In the genomic region with DNA sequence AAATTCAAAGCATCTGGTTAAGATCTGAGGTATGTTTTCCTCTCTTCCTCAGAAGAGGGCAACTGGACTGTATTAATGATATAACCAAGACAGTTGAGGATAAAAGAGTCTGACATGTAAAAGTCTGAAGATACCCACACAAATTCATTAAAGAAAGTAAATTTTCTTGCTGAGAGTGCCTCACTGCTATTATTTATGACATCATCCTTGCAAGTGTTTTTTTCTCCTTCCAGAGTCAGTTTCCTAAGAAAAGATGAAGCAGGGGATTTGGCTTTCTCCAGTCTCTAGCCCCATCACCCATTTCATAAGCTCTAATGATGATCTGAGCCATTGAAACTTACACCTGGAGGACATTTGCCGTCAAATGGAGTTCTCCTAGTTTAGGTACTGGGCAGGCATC, we compare ENCODE assay signal across 37 cellular contexts. TPM values are rescaled to one million over a fixed set of nuclear protein-coding genes. Genes with fewer than 3 reads are reported as not detected.
"Had no signal": no experiment of that assay in that cellular context is flagged by ENCODE, and none has a peak within 500 bp of the region (broad histone marks: within the 10 kb centered on the region; RNA-seq: fewer than 3 reads in every experiment).

No MANE protein-coding gene starts in this region.

- H3K9me3 ChIP-seq: adrenal gland, body of pancreas, breast epithelium had no signal

- H3K4me1 Mint-ChIP-seq: activated T-helper 17 cell treated with anti-CD3 and anti-CD28 coated beads, Interleukin-2, amount 50 U/mL, for 72 hours had no signal

- H3K36me3 Mint-ChIP-seq: activated CD4-positive, alpha-beta memory T cell treated with anti-CD3 and anti-CD28 coated beads for 36 hours; activated naive CD4-positive, alpha-beta T cell treated with anti-CD3 and anti-CD28 coated beads, Interleukin-2, amount 50 U/mL, for 72 hours; activated naive CD8-positive, alpha-beta T cell treated with anti-CD3 and anti-CD28 coated beads for 36 hours had no signal

- FAIRE-seq: astrocyte, TTC549 had no signal

- H3K27me3 Mint-ChIP-seq: activated B cell treated with CpG ODN at 0.5 μM for 24 hours had no signal

- ATAC-seq: activated CD8-positive, alpha-beta T cell treated with anti-CD3 and anti-CD28 coated beads for 36 hours; activated naive CD4-positive, alpha-beta T cell treated with anti-CD3 and anti-CD28 coated beads, Interleukin-2, amount 50 U/mL, for 72 hours; activated T-cell treated with anti-CD3 and anti-CD28 coated beads, Interleukin-2, amount 50 U/mL, for 4 hours; activated T-cell treated with anti-CD3 and anti-CD28 coated beads, Interleukin-2, amount 50 U/mL, for 72 hours; activated T-helper 17 cell treated with anti-CD3 and anti-CD28 coated beads, Interleukin-2, amount 50 U/mL, for 72 hours; body of pancreas had no signal

- H3K4me3 Mint-ChIP-seq: activated B cell treated with CpG ODN at 0.5 μM for 24 hours; activated CD4-positive, alpha-beta memory T cell treated with anti-CD3 and anti-CD28 coated beads for 36 hours; activated CD8-positive, alpha-beta T cell treated with anti-CD3 and anti-CD28 coated beads for 36 hours; activated naive CD4-positive, alpha-beta T cell treated with anti-CD3 and anti-CD28 coated beads for 36 hours; activated naive CD8-positive, alpha-beta T cell treated with anti-CD3 and anti-CD28 coated beads for 36 hours; activated T-cell treated with anti-CD3 and anti-CD28 coated beads, Interleukin-2, amount 50 U/mL, for 4 hours; activated T-cell treated with anti-CD3 and anti-CD28 coated beads, Interleukin-2, amount 50 U/mL, for 72 hours; activated T-helper 1 cell treated with anti-CD3 and anti-CD28 coated beads, Interleukin-12 subunit alpha, Interleukin-12 subunit beta, Interleukin-2, Interleukin-4 antibody, amounts not matched to agents 30 ng/mL and 10 ng/mL and 1 ng/mL, durations not matched to agents 14 hours and 24 hours and 36 hours; activated T-helper 17 cell treated with anti-CD3 and anti-CD28 coated beads, Interleukin-2, amount 50 U/mL, for 72 hours; T-helper 1 cell treated with Interleukin-12 subunit alpha and Interleukin-12 subunit beta and Interleukin-4 antibody, amounts not matched to agents 30 μg/mL and 1 μg/mL, for 36 hours; T-helper 2 cell treated with Interferon-gamma antibody and Interleukin-4, amounts not matched to agents 5 μg/mL and 100 μg/mL, for 36 hours had no signal

- H3K36me3 ChIP-seq: adrenal gland, brain microvascular endothelial cell, breast epithelium had no signal

- H3K27ac ChIP-seq: adrenal gland, body of pancreas, brain microvascular endothelial cell, breast epithelium, VCaP had no signal

- H3K27me3 ChIP-seq: adrenal gland, body of pancreas, brain microvascular endothelial cell, breast epithelium had no signal

- H3K4me3 ChIP-seq: adrenal gland, body of pancreas, breast epithelium had no signal

- H3K27ac Mint-ChIP-seq: activated B cell treated with CpG ODN at 0.5 μM for 24 hours; activated CD4-positive, alpha-beta memory T cell treated with anti-CD3 and anti-CD28 coated beads for 36 hours; activated CD8-positive, alpha-beta T cell treated with anti-CD3 and anti-CD28 coated beads for 36 hours; activated naive CD4-positive, alpha-beta T cell treated with anti-CD3 and anti-CD28 coated beads for 36 hours; activated naive CD4-positive, alpha-beta T cell treated with anti-CD3 and anti-CD28 coated beads, Interleukin-2, amount 50 U/mL, for 72 hours; activated naive CD8-positive, alpha-beta T cell treated with anti-CD3 and anti-CD28 coated beads for 36 hours; activated T-cell treated with anti-CD3 and anti-CD28 coated beads, Interleukin-2, amount 50 U/mL, for 72 hours; activated T-helper 1 cell treated with anti-CD3 and anti-CD28 coated beads, Interleukin-12 subunit alpha, Interleukin-12 subunit beta, Interleukin-2, Interleukin-4 antibody, amounts not matched to agents 30 ng/mL and 10 ng/mL and 1 ng/mL, durations not matched to agents 14 hours and 24 hours and 36 hours; activated T-helper 17 cell treated with anti-CD3 and anti-CD28 coated beads, Interleukin-2, amount 50 U/mL, for 72 hours; T-helper 1 cell treated with Interleukin-12 subunit alpha and Interleukin-12 subunit beta and Interleukin-4 antibody, amounts not matched to agents 30 μg/mL and 1 μg/mL, for 36 hours; T-helper 2 cell treated with Interferon-gamma antibody and Interleukin-4, amounts not matched to agents 5 μg/mL and 100 μg/mL, for 36 hours had no signal

- H3K9me3 Mint-ChIP-seq: activated B cell treated with CpG ODN at 0.5 μM for 24 hours; activated CD4-positive, alpha-beta memory T cell treated with anti-CD3 and anti-CD28 coated beads for 36 hours; activated CD8-positive, alpha-beta T cell treated with anti-CD3 and anti-CD28 coated beads for 36 hours; activated naive CD4-positive, alpha-beta T cell treated with anti-CD3 and anti-CD28 coated beads for 36 hours; activated naive CD4-positive, alpha-beta T cell treated with anti-CD3 and anti-CD28 coated beads, Interleukin-2, amount 50 U/mL, for 72 hours; activated naive CD8-positive, alpha-beta T cell treated with anti-CD3 and anti-CD28 coated beads for 36 hours; activated T-cell treated with anti-CD3 and anti-CD28 coated beads, Interleukin-2, amount 50 U/mL, for 4 hours; activated T-cell treated with anti-CD3 and anti-CD28 coated beads, Interleukin-2, amount 50 U/mL, for 72 hours; activated T-helper 1 cell treated with anti-CD3 and anti-CD28 coated beads, Interleukin-12 subunit alpha, Interleukin-12 subunit beta, Interleukin-2, Interleukin-4 antibody, amounts not matched to agents 30 ng/mL and 10 ng/mL and 1 ng/mL, durations not matched to agents 14 hours and 24 hours and 36 hours; T-helper 1 cell treated with Interleukin-12 subunit alpha and Interleukin-12 subunit beta and Interleukin-4 antibody, amounts not matched to agents 30 μg/mL and 1 μg/mL, for 36 hours; T-helper 2 cell treated with Interferon-gamma antibody and Interleukin-4, amounts not matched to agents 5 μg/mL and 100 μg/mL, for 36 hours had no signal

- H3K4me1 ChIP-seq: adrenal gland, breast epithelium had no signal

- DNase-seq: activated B cell treated with CpG ODN at 0.5 μM for 24 hours; activated CD4-positive, alpha-beta memory T cell treated with anti-CD3 and anti-CD28 coated beads for 36 hours; activated CD4-positive, alpha-beta T cell treated with anti-CD3 and anti-CD28 coated beads for 4 hours; activated CD4-positive, alpha-beta T cell treated with anti-CD3 and anti-CD28 coated beads, Interleukin-2, amount 50 U/mL, for 1 hour; activated CD4-positive, alpha-beta T cell treated with anti-CD3 and anti-CD28 coated beads, Interleukin-2, amount 50 U/mL, for 4 hours; activated CD4-positive, CD25-positive, alpha-beta regulatory T cell treated with anti-CD3 and anti-CD28 coated beads, Interleukin-2, amount 50 U/mL, for 72 hours; activated CD8-positive, alpha-beta memory T cell treated with anti-CD3 and anti-CD28 coated beads, Interleukin-2, amount 50 U/mL, for 4 hours; activated CD8-positive, alpha-beta T cell treated with anti-CD3 and anti-CD28 coated beads for 36 hours; activated effector memory CD4-positive, alpha-beta T cell treated with anti-CD3 and anti-CD28 coated beads, Interleukin-2, amount 50 U/mL, for 16 hours; activated gamma-delta T cell treated with Interleukin-2 at 50 U/mL for 16 hours; activated naive CD4-positive, alpha-beta T cell; activated naive CD4-positive, alpha-beta T cell treated with anti-CD3 and anti-CD28 coated beads for 36 hours; activated naive CD4-positive, alpha-beta T cell treated with anti-CD3 and anti-CD28 coated beads, Interleukin-2, amount 50 U/mL, for 16 hours; activated naive CD8-positive, alpha-beta T cell treated with anti-CD3 and anti-CD28 coated beads for 36 hours; activated T-cell treated with anti-CD3 and anti-CD28 coated beads for 4 hours; activated T-cell treated with anti-CD3 and anti-CD28 coated beads, Interleukin-2, amount 50 U/mL, for 1 hour; activated T-cell treated with anti-CD3 and anti-CD28 coated beads, Interleukin-2, amount 50 U/mL, for 4 hours; activated T-cell treated with anti-CD3 and anti-CD28 coated beads, Interleukin-2, amount 50 U/mL, for 72 hours; adrenal gland; amniotic stem cell; aorta; body of pancreas; brain microvascular endothelial cell; central memory CD4-positive, alpha-beta T cell; T-helper 1 cell; T-helper 2 cell; T-helper 9 cell had no signal

RNA-seq across cellular contexts. Expression of a gene that starts 21.0 kb away (rescaled TPM):
- total RNA-seq: activated B cell treated with CpG ODN at 0.5 μM for 24 hours; activated CD4-positive, alpha-beta memory T cell treated with anti-CD3 and anti-CD28 coated beads for 36 hours; activated CD8-positive, alpha-beta memory T cell treated with anti-CD3 and anti-CD28 coated beads for 36 hours; activated CD8-positive, alpha-beta T cell treated with anti-CD3 and anti-CD28 coated beads for 36 hours; activated naive CD4-positive, alpha-beta T cell treated with anti-CD3 and anti-CD28 coated beads for 36 hours; activated naive CD4-positive, alpha-beta T cell treated with anti-CD3 and anti-CD28 coated beads, Interleukin-2, amount 50 U/mL, for 72 hours; activated naive CD8-positive, alpha-beta T cell treated with anti-CD3 and anti-CD28 coated beads for 36 hours; activated T-cell treated with anti-CD3 and anti-CD28 coated beads, Interleukin-2, amount 50 U/mL, for 4 hours; activated T-cell treated with anti-CD3 and anti-CD28 coated beads, Interleukin-2, amount 50 U/mL, for 72 hours; activated T-helper 1 cell treated with anti-CD3 and anti-CD28 coated beads, Interleukin-12 subunit alpha, Interleukin-12 subunit beta, Interleukin-2, Interleukin-4 antibody, amounts not matched to agents 30 ng/mL and 10 ng/mL and 1 ng/mL, durations not matched to agents 14 hours and 24 hours and 36 hours; activated T-helper 17 cell treated with anti-CD3 and anti-CD28 coated beads, Interleukin-2, amount 50 U/mL, for 72 hours; aorta; astrocyte had no signal
